In the genomic region with DNA sequence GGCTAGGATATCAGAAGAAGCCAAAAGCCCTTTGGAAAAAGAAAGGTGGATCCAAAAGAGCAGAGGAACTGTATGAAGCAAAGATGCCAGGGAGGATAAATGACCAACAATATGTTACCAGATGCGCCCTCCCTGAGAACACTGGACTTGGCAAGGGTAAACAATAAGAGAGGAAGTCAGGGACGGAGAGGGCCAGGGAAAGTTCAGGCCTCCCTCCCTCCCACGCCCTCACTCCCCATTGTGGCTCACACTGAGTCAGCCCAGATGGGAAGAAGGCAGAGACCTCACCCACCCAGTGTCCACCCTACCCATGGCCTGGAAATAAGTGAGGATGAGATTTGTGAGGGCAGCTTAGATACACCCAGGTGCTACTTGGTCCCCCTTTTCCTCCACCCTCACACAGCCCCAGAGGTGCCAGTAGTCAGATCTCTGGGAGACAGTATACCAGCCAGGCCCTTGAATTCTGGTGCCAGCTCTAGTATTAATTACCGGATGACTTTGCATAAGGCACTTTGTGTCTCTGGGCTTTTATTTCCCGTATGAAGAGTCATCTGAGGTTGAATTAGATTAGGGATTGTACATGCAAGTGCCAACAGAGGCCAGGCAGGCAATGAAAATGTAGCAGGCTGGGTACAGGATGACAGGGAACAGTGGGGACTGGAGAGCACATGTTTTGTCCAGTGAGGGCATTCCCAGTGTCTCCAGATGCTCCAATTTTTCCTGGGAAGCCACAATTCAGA, we compare ENCODE assay signal across 22 cellular contexts. TPM values are rescaled to one million over a fixed set of nuclear protein-coding genes. Genes with fewer than 3 reads are reported as not detected.
A peak's percentile ranks its signal among the peaks of the same experiment; 100 is the strongest.
DNase-seq lines count a peak whose midpoint lies in the region; ATAC-seq and TF ChIP-seq lines count a peak whose summit lies in the region.
"Had no signal": no experiment of that assay in that cellular context is flagged by ENCODE, and none has a peak within 500 bp of the region (broad histone marks: within the 10 kb centered on the region; RNA-seq: fewer than 3 reads in every experiment).

No MANE protein-coding gene starts in this region.

- no peak overlapping the region for H3K9ac ChIP-seq in fibroblast of lung (ENCODE audit: insufficient read depth, low read length)

- no peaks in the 10 kb centered on the region for H3K36me3 ChIP-seq in fibroblast of lung (ENCODE audit: control insufficient read depth, insufficient read depth, low read length)
- H3K36me3 ChIP-seq: Peyer's patch, tibial nerve, WERI-Rb-1 had no signal

- H3K27ac Mint-ChIP-seq in natural killer cell: no peak overlapping the region
- H3K27ac Mint-ChIP-seq: activated T-helper 2 cell treated with anti-CD3 and anti-CD28 coated beads, Interferon-gamma antibody, Interleukin-2, Interleukin-4, amounts not matched to agents 10 μg/mL and 5 μg/mL and 100 μg/mL, durations not matched to agents 14 hours and 24 hours and 36 hours; CD4-positive, alpha-beta T cell had no signal

- no peaks in the 10 kb centered on the region for H3K9me3 ChIP-seq in fibroblast of lung (ENCODE audit: control insufficient read depth, insufficient read depth, low read depth, low read length)
- H3K9me3 ChIP-seq: A549, Peyer's patch, tibial nerve had no signal

- POLR2A ChIA-PET in RWPE1 (lab: Yijun Ruan, JAX; ENCODE audit: low non-redundant PET): no interaction called here

- H3K36me3 Mint-ChIP-seq in natural killer cell: no peaks in the 10 kb centered on the region

- peak; percentile 30 for DNase-seq in A172 (ENCODE audit: low spot score)
- no peak for DNase-seq in RWPE1 (ENCODE audit: low spot score)
- peak; percentile 46 to 50 for DNase-seq in fibroblast of lung (ENCODE audit: low read depth in 2 of 2)
- peak; percentile 75 to 93 for DNase-seq in lung microvascular endothelial cell (ENCODE audit: low read depth in 2 of 2)
- no peak for DNase-seq in Ammon's horn (ENCODE audit: low spot score)
- DNase-seq in NCI-H2171 (lab: John Stamatoyannopoulos, UW): no peak
- no peak for DNase-seq in natural killer cell
- DNase-seq: activated CD8-positive, alpha-beta memory T cell treated with anti-CD3 and anti-CD28 coated beads for 24 hours; CD4-positive, alpha-beta T cell; cortex of kidney; DND-41; GOT3; mesenchymal stem cell; NCI-H2081; NCI-H69; Peyer's patch; WERI-Rb-1 had no signal

- H4K20me1 ChIP-seq in fibroblast of lung (ENCODE audit: control insufficient read depth, extremely low read depth, insufficient read depth, low read length): no peaks in the 10 kb centered on the region

- H3K79me2 ChIP-seq in fibroblast of lung (ENCODE audit: control insufficient read depth, insufficient read depth, low read length): no peaks in the 10 kb centered on the region

- H3K27ac ChIP-seq in RWPE1 (peak overlapping the region; percentile 80), fibroblast of lung (ENCODE audit: insufficient read depth, low read length) (no peak overlapping the region)
- H3K27ac ChIP-seq: A549, Peyer's patch, WERI-Rb-1 had no signal

- intact Hi-C loops in natural killer cell (cut with micrococcal nuclease): no loop called here

- no peak overlapping the region for H3K4me2 ChIP-seq in fibroblast of lung (ENCODE audit: extremely low read depth, insufficient read depth, low read length)
- H3K4me2 ChIP-seq: A549 had no signal

- peaks cover 0 to 3% of the 10 kb centered on the region in 2 donors for H3K27me3 Mint-ChIP-seq in natural killer cell (ENCODE audit: low read depth in 2 of 2)
- H3K27me3 Mint-ChIP-seq: CD4-positive, alpha-beta T cell had no signal

- H3K9me3 Mint-ChIP-seq in natural killer cell: no peaks in the 10 kb centered on the region
- H3K9me3 Mint-ChIP-seq: activated T-helper 2 cell treated with anti-CD3 and anti-CD28 coated beads, Interferon-gamma antibody, Interleukin-2, Interleukin-4, amounts not matched to agents 10 μg/mL and 5 μg/mL and 100 μg/mL, durations not matched to agents 14 hours and 24 hours and 36 hours; CD4-positive, alpha-beta T cell; neural crest cell had no signal

- no peak overlapping the region for H3K4me3 Mint-ChIP-seq in natural killer cell
- H3K4me3 Mint-ChIP-seq: CD4-positive, alpha-beta T cell; neural crest cell had no signal

- ATAC-seq in GM19455 (IDR thresholded peaks at IDR 0.05; ENCODE audit: unreplicated experiment): no peak
- no peak for ATAC-seq in natural killer cell
- ATAC-seq: A549 had no signal

- no peak overlapping the region for H3K4me3 ChIP-seq in fibroblast of lung (replicated peaks in 1 of 4; ENCODE audit: control extremely low read depth in 1 of 4, insufficient read depth in 1 of 4, low read depth in 3 of 4, low read length in 4 of 4)
- H3K4me3 ChIP-seq: A549, Peyer's patch, tibial nerve had no signal

- CTCF ChIA-PET in RWPE1 (lab: Yijun Ruan, JAX): no interaction called here

- no peak overlapping the region for H2AFZ ChIP-seq in fibroblast of lung (ENCODE audit: low read length)

- no peaks in the 10 kb centered on the region for H3K4me1 Mint-ChIP-seq in natural killer cell

- H3K4me1 ChIP-seq in fibroblast of lung (ENCODE audit: control insufficient read depth, extremely low read depth, insufficient read depth, low read length): peaks cover 7% of the 10 kb centered on the region
- H3K4me1 ChIP-seq: A549, Peyer's patch had no signal

- H3K27me3 ChIP-seq in fibroblast of lung (ENCODE audit: control insufficient read depth, insufficient read depth, low read length): no peaks in the 10 kb centered on the region
- H3K27me3 ChIP-seq: Peyer's patch, tibial nerve had no signal

- TF ChIP-seq CTCF in RWPE1 (conservative IDR thresholded peaks at IDR 0.05; ENCODE audit: low read depth) (no peak), fibroblast of lung (conservative IDR thresholded peaks at IDR 0.05 in 1 of 2, IDR thresholded peaks at IDR 0.05 in 1 of 2; ENCODE audit: low read depth in 1 of 2, low read length in 2 of 2) (no peak), natural killer cell (IDR thresholded peaks at IDR 0.05) (no peak)

RNA-seq across cellular contexts. Expression of a gene that starts 35.1 kb away (rescaled TPM):
- total RNA-seq in A172 (2014; rRNA removed; shearing (Covaris generic)): 1.2 and 1.6 TPM in 2 replicates
- total RNA-seq in fibroblast of lung: 0.51 and 1.2 TPM in 2 replicates
- 0.47 and 0.86 TPM in 2 replicates for polyA plus RNA-seq in fibroblast of lung
- polyA plus RNA-seq in fibroblast of lung (2012): 0.25 and 0.33 TPM in 2 replicates
- 0.74 TPM in 1 of 2 replicates, not detected in the other for polyA minus RNA-seq in fibroblast of lung (ENCODE audit: low replicate concordance)
- total RNA-seq in lung microvascular endothelial cell: 36.6 and 73.2 TPM in 2 replicates
- 10 to 100 TPM in 1 of 3 donors, 1 to 10 TPM in 2; 8.5 to 19.8 (median 9.4) TPM for total RNA-seq in natural killer cell

Comparison
In these comparisons a context has a peak if more than half of its experiments do, and no peak if none do; other contexts are left out.
1. DNase-seq: peak in A172 (single experiment), fibroblast of lung (2 of 2) and lung microvascular endothelial cell (2 of 2); none in RWPE1 (single experiment), Ammon's horn (single experiment), NCI-H2171 (single experiment) and natural killer cell (single experiment).